10 cellular contexts compared by ENCODE assay signal in genomic region chr10:69567920-69568319, GRCh38. TPM values are rescaled to one million over a fixed set of nuclear protein-coding genes. Genes with fewer than 3 reads are reported as not detected.
DNase-seq lines count a peak whose midpoint lies in the region; ATAC-seq, FAIRE-seq and TF ChIP-seq lines count a peak whose summit lies in the region.
"Had no signal": no experiment of that assay in that cellular context is flagged by ENCODE, and none has a peak within 500 bp of the region (broad histone marks: within the 10 kb centered on the region; RNA-seq: fewer than 3 reads in every experiment).

No MANE protein-coding gene starts in this region.

- H3K4me3 ChIP-seq in choroid plexus epithelial cell (ENCODE audit: low read depth, low read length) = no peak overlapping the region
- no peak overlapping the region for H3K4me3 ChIP-seq in mesenchymal stem cell (ENCODE audit: insufficient read depth in 1 of 2, low read depth in 1 of 2, low read length in 2 of 2)
- no peak overlapping the region for H3K4me3 ChIP-seq in small intestine (ENCODE audit: low read depth in 1 of 2, low read length in 2 of 2)

- H3K4me2 ChIP-seq in mesenchymal stem cell (ENCODE audit: low read length, poor library complexity, severe bottlenecking) = no peak overlapping the region

- 6% methylated on average over 15 of the region's 15 CpGs for WGBS in mesenchymal stem cell
- 8 to 13% (median 10%) methylated on average over 15 of the region's 15 CpGs for WGBS in small intestine, 3 donors

- H3K23ac ChIP-seq in mesenchymal stem cell (ENCODE audit: low read length in 2 of 2) = no peak overlapping the region

- no peaks in the 10 kb centered on the region for H3K79me1 ChIP-seq in mesenchymal stem cell (replicated peaks; ENCODE audit: low read length, poor library complexity, severe bottlenecking)

- H2BK15ac ChIP-seq in mesenchymal stem cell (ENCODE audit: low read depth, poor library complexity, severe bottlenecking) = no peak overlapping the region

- H3K36me3 ChIP-seq in mesenchymal stem cell (ENCODE audit: control insufficient read depth in 1 of 2, insufficient read depth in 2 of 2, low read depth in 1 of 2, low read length in 2 of 2) (no peaks in the 10 kb centered on the region), small intestine (ENCODE audit: control insufficient read depth in 2 of 2, insufficient read depth in 2 of 2, low read length in 2 of 2) (no peaks in the 10 kb centered on the region)

- peaks cover 5% of the 10 kb centered on the region for H3K9me3 ChIP-seq in mesenchymal stem cell (ENCODE audit: control insufficient read depth, low read length)
- H3K9me3 ChIP-seq in small intestine (ENCODE audit: control insufficient read depth, low read depth) = no peaks in the 10 kb centered on the region

- FAIRE-seq in small intestine (lab: Jason Lieb, UNC) = no peak
- FAIRE-seq: islet of Langerhans had no signal

- DNase-seq in COLO829 (ENCODE audit: low spot score) = peak; percentile 26
- peak; percentile 29 for DNase-seq in M059J (ENCODE audit: low read depth)
- peak; percentile 77 for DNase-seq in choroid plexus epithelial cell (ENCODE audit: low read depth)
- peak; percentile 68 for DNase-seq in mesenchymal stem cell
- no peak for DNase-seq in NCI-H748 (lab: John Stamatoyannopoulos, UW; ENCODE audit: unreplicated experiment)
- DNase-seq in small intestine = no peak
- DNase-seq in NCI-H1694 treated with DMSO at 0.1 percent for 48 hours (lab: John Stamatoyannopoulos, UW) = no peak

- H4K8ac ChIP-seq in mesenchymal stem cell (ENCODE audit: low read length) = no peak overlapping the region

- no peak overlapping the region for H2BK12ac ChIP-seq in mesenchymal stem cell (ENCODE audit: low read length in 2 of 2)

- H3K4me1 ChIP-seq in mesenchymal stem cell (ENCODE audit: control insufficient read depth, insufficient read depth, low read depth, low read length) (peaks cover 6% of the 10 kb centered on the region), small intestine (ENCODE audit: control insufficient read depth in 2 of 2, insufficient read depth in 1 of 2, low read depth in 1 of 2, low read length in 1 of 2) (no peaks in the 10 kb centered on the region)

- H2BK120ac ChIP-seq in mesenchymal stem cell (ENCODE audit: low read depth, low read length) = no peak overlapping the region

- H3K18ac ChIP-seq in mesenchymal stem cell (ENCODE audit: low read depth in 1 of 2, low read length in 2 of 2) = no peak overlapping the region

- H3K27me3 ChIP-seq in mesenchymal stem cell (ENCODE audit: control insufficient read depth in 1 of 2, insufficient read depth in 1 of 2, low read length in 2 of 2) (peaks cover 90 to 98% of the 10 kb centered on the region in 2 experiments), small intestine (ENCODE audit: control insufficient read depth in 2 of 2, insufficient read depth in 2 of 2, low read length in 2 of 2) (peaks cover 17 to 48% of the 10 kb centered on the region in 2 donors)

- no peak overlapping the region for H3K27ac ChIP-seq in mesenchymal stem cell (ENCODE audit: low read length, poor library complexity, severe bottlenecking)
- H3K27ac ChIP-seq in small intestine (ENCODE audit: low read depth in 1 of 2, low read length in 1 of 2) = no peak overlapping the region

- no peak overlapping the region for H2BK5ac ChIP-seq in mesenchymal stem cell (ENCODE audit: low read depth, low read length, poor library complexity, severe bottlenecking)

- H3K4ac ChIP-seq in mesenchymal stem cell (ENCODE audit: low read depth in 1 of 2, low read length in 2 of 2) = no peak overlapping the region

- H2AFZ ChIP-seq in mesenchymal stem cell (ENCODE audit: low read depth, low read length) = no peak overlapping the region

- no peak overlapping the region for H3K9ac ChIP-seq in mesenchymal stem cell (ENCODE audit: low read length)

- no peak for TF ChIP-seq CTCF in choroid plexus epithelial cell (conservative IDR thresholded peaks at IDR 0.05; ENCODE audit: low read depth, low read length)

- no peak for ATAC-seq in GM19395 (IDR thresholded peaks at IDR 0.05; ENCODE audit: unreplicated experiment)

- no peak overlapping the region for H4K91ac ChIP-seq in mesenchymal stem cell (ENCODE audit: low read length)

- no peak overlapping the region for H2AK5ac ChIP-seq in mesenchymal stem cell (ENCODE audit: low read length, severe bottlenecking)

- no peak overlapping the region for H3K14ac ChIP-seq in mesenchymal stem cell (ENCODE audit: low read length in 2 of 2)

RNA-seq across cellular contexts. Expression of gene NEUROG3, which starts 5.3 kb away (rescaled TPM):
- total RNA-seq in M059J (2014; rRNA removed; shearing (Covaris generic)) = not detected in 2 replicates
- not detected for polyA plus RNA-seq in mesenchymal stem cell (2013, experiment 1 of 2)
- polyA plus RNA-seq in mesenchymal stem cell (2013, experiment 2 of 2) = not detected
- 1 to 10 TPM in 2 of 3 donors, under 1 TPM in 1; 0.81 to 5.3 (median 1.3) TPM for polyA plus RNA-seq in small intestine
- total RNA-seq: activated CD8-positive, alpha-beta memory T cell treated with anti-CD3 and anti-CD28 coated beads for 36 hours had no signal

Comparison
In these comparisons a context has a peak if more than half of its experiments do, and no peak if none do; other contexts are left out.
1. DNase-seq: peak in COLO829 (single experiment), M059J (single experiment), choroid plexus epithelial cell (single experiment) and mesenchymal stem cell (single experiment); none in NCI-H748 (single experiment), small intestine (single experiment) and NCI-H1694 treated with DMSO at 0.1 percent for 48 hours (single experiment).